ENCODE assay signal across 1 cellular context in the genomic region with DNA sequence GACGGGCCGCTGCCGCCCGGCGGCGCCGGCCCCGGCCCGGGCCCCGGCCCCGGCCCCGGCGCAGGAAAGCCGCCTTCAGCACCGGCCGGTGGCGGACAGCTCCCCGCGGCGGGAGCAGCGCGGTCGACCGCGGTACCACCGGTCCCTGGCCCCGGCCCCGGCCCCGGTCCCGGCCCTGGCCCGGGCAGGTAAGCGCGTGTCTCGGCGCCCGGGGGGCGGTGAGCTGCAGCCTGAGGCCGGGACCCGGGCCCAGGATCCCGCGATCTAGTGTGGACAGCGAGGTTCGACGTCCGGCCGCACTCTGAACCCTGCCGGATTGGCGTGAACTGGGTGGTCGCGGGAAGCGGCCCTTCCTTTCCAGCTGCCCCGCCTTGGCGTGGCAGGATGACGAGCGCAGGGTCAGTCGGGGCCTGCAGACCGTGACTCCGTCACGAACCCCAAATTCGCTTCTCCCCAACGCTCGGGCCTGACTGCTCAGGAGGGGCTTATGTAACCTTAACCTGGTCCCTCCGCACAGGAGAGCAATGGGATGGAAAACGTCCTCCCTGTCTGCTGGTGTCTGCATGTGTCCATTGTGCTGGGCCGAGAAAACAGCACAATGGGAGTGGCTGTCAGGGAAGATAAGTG.
TF ChIP-seq lines count a peak whose summit lies in the region.

No MANE protein-coding gene starts in this region.

TF ChIP-seq in HepG2, 621 proteins besides CTCF, POLR2A, EP300 and RAD21 (continued from another document and continues in another):
- TF ChIP-seq, protein P1, sequence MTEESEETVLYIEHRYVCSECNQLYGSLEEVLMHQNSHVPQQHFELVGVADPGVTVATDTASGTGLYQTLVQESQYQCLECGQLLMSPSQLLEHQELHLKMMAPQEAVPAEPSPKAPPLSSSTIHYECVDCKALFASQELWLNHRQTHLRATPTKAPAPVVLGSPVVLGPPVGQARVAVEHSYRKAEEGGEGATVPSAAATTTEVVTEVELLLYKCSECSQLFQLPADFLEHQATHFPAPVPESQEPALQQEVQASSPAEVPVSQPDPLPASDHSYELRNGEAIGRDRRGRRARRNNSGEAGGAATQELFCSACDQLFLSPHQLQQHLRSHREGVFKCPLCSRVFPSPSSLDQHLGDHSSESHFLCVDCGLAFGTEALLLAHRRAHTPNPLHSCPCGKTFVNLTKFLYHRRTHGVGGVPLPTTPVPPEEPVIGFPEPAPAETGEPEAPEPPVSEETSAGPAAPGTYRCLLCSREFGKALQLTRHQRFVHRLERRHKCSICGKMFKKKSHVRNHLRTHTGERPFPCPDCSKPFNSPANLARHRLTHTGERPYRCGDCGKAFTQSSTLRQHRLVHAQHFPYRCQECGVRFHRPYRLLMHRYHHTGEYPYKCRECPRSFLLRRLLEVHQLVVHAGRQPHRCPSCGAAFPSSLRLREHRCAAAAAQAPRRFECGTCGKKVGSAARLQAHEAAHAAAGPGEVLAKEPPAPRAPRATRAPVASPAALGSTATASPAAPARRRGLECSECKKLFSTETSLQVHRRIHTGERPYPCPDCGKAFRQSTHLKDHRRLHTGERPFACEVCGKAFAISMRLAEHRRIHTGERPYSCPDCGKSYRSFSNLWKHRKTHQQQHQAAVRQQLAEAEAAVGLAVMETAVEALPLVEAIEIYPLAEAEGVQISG (CRISPR knock-in tag; IDR thresholded peaks at IDR 0.05) = no peak; the same call in 1 of the 2 replicates
- TF ChIP-seq KLF11 (CRISPR knock-in tag; IDR thresholded peaks at IDR 0.05) = no peak
- TF ChIP-seq ZFP62 (CRISPR knock-in tag; IDR thresholded peaks at IDR 0.05) = no peak
- no peak for TF ChIP-seq SMAD3 (CRISPR knock-in tag; IDR thresholded peaks at IDR 0.05)
- no peak for TF ChIP-seq ZNF264 (CRISPR knock-in tag; IDR thresholded peaks at IDR 0.05)
- TF ChIP-seq ELK4 (CRISPR knock-in tag; IDR thresholded peaks at IDR 0.05; ENCODE audit: borderline replicate concordance) = no peak
- peak; percentile 17; the same call in 1 of the 2 replicates for TF ChIP-seq THRA (CRISPR knock-in tag; IDR thresholded peaks at IDR 0.05; ENCODE audit: borderline replicate concordance)
- TF ChIP-seq ZNF879 (CRISPR knock-in tag; IDR thresholded peaks at IDR 0.05) = no peak
- TF ChIP-seq ZSCAN25 (CRISPR knock-in tag; IDR thresholded peaks at IDR 0.05) = no peak
- TF ChIP-seq ZNF33A (CRISPR knock-in tag; IDR thresholded peaks at IDR 0.05; ENCODE audit: borderline replicate concordance) = no peak
- TF ChIP-seq, protein P2, sequence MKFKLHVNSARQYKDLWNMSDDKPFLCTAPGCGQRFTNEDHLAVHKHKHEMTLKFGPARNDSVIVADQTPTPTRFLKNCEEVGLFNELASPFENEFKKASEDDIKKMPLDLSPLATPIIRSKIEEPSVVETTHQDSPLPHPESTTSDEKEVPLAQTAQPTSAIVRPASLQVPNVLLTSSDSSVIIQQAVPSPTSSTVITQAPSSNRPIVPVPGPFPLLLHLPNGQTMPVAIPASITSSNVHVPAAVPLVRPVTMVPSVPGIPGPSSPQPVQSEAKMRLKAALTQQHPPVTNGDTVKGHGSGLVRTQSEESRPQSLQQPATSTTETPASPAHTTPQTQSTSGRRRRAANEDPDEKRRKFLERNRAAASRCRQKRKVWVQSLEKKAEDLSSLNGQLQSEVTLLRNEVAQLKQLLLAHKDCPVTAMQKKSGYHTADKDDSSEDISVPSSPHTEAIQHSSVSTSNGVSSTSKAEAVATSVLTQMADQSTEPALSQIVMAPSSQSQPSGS (CRISPR knock-in tag; IDR thresholded peaks at IDR 0.05) = no peak
- TF ChIP-seq MXI1 (IDR thresholded peaks at IDR 0.05; ENCODE audit: borderline replicate concordance, low read depth, low read length) = peak; percentile 84; the same call in 2 of the 3 replicates
- TF ChIP-seq, protein P3, sequence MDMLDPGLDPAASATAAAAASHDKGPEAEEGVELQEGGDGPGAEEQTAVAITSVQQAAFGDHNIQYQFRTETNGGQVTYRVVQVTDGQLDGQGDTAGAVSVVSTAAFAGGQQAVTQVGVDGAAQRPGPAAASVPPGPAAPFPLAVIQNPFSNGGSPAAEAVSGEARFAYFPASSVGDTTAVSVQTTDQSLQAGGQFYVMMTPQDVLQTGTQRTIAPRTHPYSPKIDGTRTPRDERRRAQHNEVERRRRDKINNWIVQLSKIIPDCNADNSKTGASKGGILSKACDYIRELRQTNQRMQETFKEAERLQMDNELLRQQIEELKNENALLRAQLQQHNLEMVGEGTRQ (IDR thresholded peaks at IDR 0.05; ENCODE audit: low read depth, low read length) = no peak
- TF ChIP-seq, protein P3 (CRISPR knock-in tag; IDR thresholded peaks at IDR 0.05; ENCODE audit: borderline replicate concordance) = no peak
- TF ChIP-seq KDM6A (CRISPR knock-in tag; IDR thresholded peaks at IDR 0.05; ENCODE audit: low read depth) = no peak
- TF ChIP-seq KAT2B (IDR thresholded peaks at IDR 0.05; ENCODE audit: borderline replicate concordance, low read depth, low read length) = no peak
- TF ChIP-seq GTF3A (CRISPR knock-in tag; conservative IDR thresholded peaks at IDR 0.05) = no peak
- no peak for TF ChIP-seq ZNF12 (CRISPR knock-in tag; IDR thresholded peaks at IDR 0.05)
- no peak for TF ChIP-seq PHB2 (IDR thresholded peaks at IDR 0.05; ENCODE audit: partially characterized antibody)
- no peak for TF ChIP-seq ZNF101 (CRISPR knock-in tag; IDR thresholded peaks at IDR 0.05; ENCODE audit: borderline replicate concordance, low read depth)
- peak; percentile 91 for TF ChIP-seq SAP130 (CRISPR knock-in tag; IDR thresholded peaks at IDR 0.05; ENCODE audit: low read depth)
- TF ChIP-seq ZNF891 (CRISPR knock-in tag; IDR thresholded peaks at IDR 0.05) = no peak; the same call in 1 of the 2 replicates
- no peak for TF ChIP-seq ZNF703 (CRISPR knock-in tag; IDR thresholded peaks at IDR 0.05; ENCODE audit: borderline replicate concordance)
- TF ChIP-seq HNRNPL (IDR thresholded peaks at IDR 0.05; ENCODE audit: low read depth, low read length) = no peak
- no peak; the same call in 1 of the 2 replicates for TF ChIP-seq MIER2 (CRISPR knock-in tag; IDR thresholded peaks at IDR 0.05)
- TF ChIP-seq SNRNP70 (IDR thresholded peaks at IDR 0.05; ENCODE audit: low read depth, low read length) = no peak
- TF ChIP-seq ZNF572 (CRISPR knock-in tag; IDR thresholded peaks at IDR 0.05) = no peak
- no peak for TF ChIP-seq AFF4 (CRISPR knock-in tag; IDR thresholded peaks at IDR 0.05)
- 0 out of 2 replicates have a peak, but pooled peaks have one; percentile 79 for TF ChIP-seq ZNF674 (CRISPR knock-in tag; IDR thresholded peaks at IDR 0.05; ENCODE audit: low read depth)
- no peak for TF ChIP-seq TBL1XR1 (IDR thresholded peaks at IDR 0.05; ENCODE audit: borderline replicate concordance, low read length, partially characterized antibody)
- no peak for TF ChIP-seq GPBP1L1 (CRISPR knock-in tag; IDR thresholded peaks at IDR 0.05)
- no peak; the same call in 1 of the 2 replicates for TF ChIP-seq FOXC1 (CRISPR knock-in tag; IDR thresholded peaks at IDR 0.05; ENCODE audit: borderline replicate concordance)
- TF ChIP-seq HMGXB4 (CRISPR knock-in tag; IDR thresholded peaks at IDR 0.05; ENCODE audit: borderline replicate concordance in 1 of 2, low read depth in 1 of 2) = no peak
- TF ChIP-seq ZNF629 (CRISPR knock-in tag; conservative IDR thresholded peaks at IDR 0.05) = no peak
- no peak for TF ChIP-seq ZKSCAN5 (CRISPR knock-in tag; IDR thresholded peaks at IDR 0.05)
- TF ChIP-seq ZNF772 (CRISPR knock-in tag; IDR thresholded peaks at IDR 0.05) = no peak; the same call in 1 of the 2 replicates
- no peak for TF ChIP-seq ZNF280B (CRISPR knock-in tag; IDR thresholded peaks at IDR 0.05; ENCODE audit: borderline replicate concordance)
- TF ChIP-seq, protein P4, sequence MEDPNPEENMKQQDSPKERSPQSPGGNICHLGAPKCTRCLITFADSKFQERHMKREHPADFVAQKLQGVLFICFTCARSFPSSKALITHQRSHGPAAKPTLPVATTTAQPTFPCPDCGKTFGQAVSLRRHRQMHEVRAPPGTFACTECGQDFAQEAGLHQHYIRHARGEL (CRISPR knock-in tag; IDR thresholded peaks at IDR 0.05) = no peak
- TF ChIP-seq SMAD1 (CRISPR knock-in tag; IDR thresholded peaks at IDR 0.05; ENCODE audit: borderline replicate concordance, low read depth) = no peak
- TF ChIP-seq, protein P5, sequence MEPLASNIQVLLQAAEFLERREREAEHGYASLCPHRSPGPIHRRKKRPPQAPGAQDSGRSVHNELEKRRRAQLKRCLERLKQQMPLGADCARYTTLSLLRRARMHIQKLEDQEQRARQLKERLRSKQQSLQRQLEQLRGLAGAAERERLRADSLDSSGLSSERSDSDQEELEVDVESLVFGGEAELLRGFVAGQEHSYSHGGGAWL (CRISPR knock-in tag; IDR thresholded peaks at IDR 0.05) = peak; percentile 65; the same call in 1 of the 2 replicates
